9 cellular contexts compared by ENCODE assay signal in genomic region chr19:7637374-7638256, GRCh38. TPM values are rescaled to one million over a fixed set of nuclear protein-coding genes. Genes with fewer than 3 reads are reported as not detected.
DNase-seq lines count a peak whose midpoint lies in the region; ATAC-seq and TF ChIP-seq lines count a peak whose summit lies in the region.
"Had no signal": no experiment of that assay in that cellular context is flagged by ENCODE, and none has a peak within 500 bp of the region (broad histone marks: within the 10 kb centered on the region; RNA-seq: fewer than 3 reads in every experiment).

No MANE protein-coding gene starts in this region.

- H3K27ac Mint-ChIP-seq in activated CD4-positive, alpha-beta memory T cell treated with anti-CD3 and anti-CD28 coated beads, Interleukin-2, amount 10 ng/mL, durations not matched to agents 7 days and 5 days, result peak overlapping the region; percentile 84

- peak; percentile 11 for ATAC-seq in HG03139 (IDR thresholded peaks at IDR 0.05; ENCODE audit: unreplicated experiment)
- ATAC-seq in GM19455 (IDR thresholded peaks at IDR 0.05; ENCODE audit: unreplicated experiment), result no peak

- TF ChIP-seq CTCF in GM06990 (IDR thresholded peaks at IDR 0.05; ENCODE audit: insufficient read depth, low read length, poor library complexity, severe bottlenecking) (no peak), left ventricle myocardium inferior (IDR thresholded peaks at IDR 0.05; ENCODE audit: borderline replicate concordance) (no peak)

- no peaks in the 10 kb centered on the region for H3K9me3 ChIP-seq in left ventricle myocardium inferior (replicated peaks)

- peaks cover 37% of the 10 kb centered on the region for H3K4me1 Mint-ChIP-seq in activated CD4-positive, alpha-beta memory T cell treated with anti-CD3 and anti-CD28 coated beads, Interleukin-2, amount 10 ng/mL, durations not matched to agents 7 days and 5 days

- intact Hi-C loops in left ventricle myocardium inferior (cut with micrococcal nuclease), result no loop called here

- H3K4me1 ChIP-seq in left ventricle myocardium inferior, result peaks cover 27% of the 10 kb centered on the region

- H3K27me3 ChIP-seq in GM06990 (replicated peaks; ENCODE audit: control insufficient read depth, insufficient read depth, low read length), result no peaks in the 10 kb centered on the region
- peaks cover 36% of the 10 kb centered on the region for H3K27me3 ChIP-seq in left ventricle myocardium inferior (ENCODE audit: low read depth)

- peaks cover 11% of the 10 kb centered on the region for H3K36me3 ChIP-seq in GM06990 (ENCODE audit: control insufficient read depth, insufficient read depth, low read length)
- H3K36me3 ChIP-seq in left ventricle myocardium inferior, result peaks cover 3% of the 10 kb centered on the region

- peak overlapping the region; percentile 52 for H3K27ac ChIP-seq in left ventricle myocardium inferior (replicated peaks)

- H3K9me3 Mint-ChIP-seq in activated CD4-positive, alpha-beta memory T cell treated with anti-CD3 and anti-CD28 coated beads, Interleukin-2, amount 10 ng/mL, durations not matched to agents 7 days and 5 days, result peaks cover 6% of the 10 kb centered on the region

- POLR2A ChIA-PET in activated CD4-positive, alpha-beta memory T cell treated with anti-CD3 and anti-CD28 coated beads, Interleukin-2, amount 10 ng/mL, durations not matched to agents 7 days and 5 days (lab: Charles Lee), result interaction anchor here (0.6 to 2.7 kb wide), 11 partner anchors 9 to 538 kb away, joined by 3 to 35 read pairs (median 4); partner anchors contain the start of genes PET100, TRAPPC5 and XAB2

- CTCF ChIA-PET in activated CD4-positive, alpha-beta memory T cell treated with anti-CD3 and anti-CD28 coated beads, Interleukin-2, amount 10 ng/mL, durations not matched to agents 7 days and 5 days (lab: Charles Lee), result interaction anchor here (1.3 to 2.4 kb wide), 3 partner anchors 43 to 161 kb away, joined by 3 to 15 read pairs (median 12); partner anchors contain the start of gene TRAPPC5

- peak overlapping the region; percentile 79 for H3K4me3 Mint-ChIP-seq in activated CD4-positive, alpha-beta memory T cell treated with anti-CD3 and anti-CD28 coated beads, Interleukin-2, amount 10 ng/mL, durations not matched to agents 7 days and 5 days

- peaks cover 29% of the 10 kb centered on the region for H3K36me3 Mint-ChIP-seq in activated CD4-positive, alpha-beta memory T cell treated with anti-CD3 and anti-CD28 coated beads, Interleukin-2, amount 10 ng/mL, durations not matched to agents 7 days and 5 days (ENCODE audit: low read depth)

- DNase-seq in GM06990 (ENCODE audit: extremely low read depth, insufficient read length) (peak; percentile 55), left ventricle myocardium inferior (peak; percentile 51), skeletal muscle cell (ENCODE audit: low read depth) (no peak), NCI-H2081 (lab: John Stamatoyannopoulos, UW) (no peak), EL (no peak)
- peak; percentile 33 for DNase-seq in activated CD4-positive, alpha-beta memory T cell treated with anti-CD3 and anti-CD28 coated beads, Interleukin-2, amount 10 ng/mL, durations not matched to agents 7 days and 5 days

- H3K27me3 Mint-ChIP-seq in activated CD4-positive, alpha-beta memory T cell treated with anti-CD3 and anti-CD28 coated beads, Interleukin-2, amount 10 ng/mL, durations not matched to agents 7 days and 5 days, result no peaks in the 10 kb centered on the region

- peak overlapping the region; percentile 90 for H3K4me3 ChIP-seq in GM06990 (replicated peaks; ENCODE audit: low read depth, low read length)
- H3K4me3 ChIP-seq in left ventricle myocardium inferior, result peak overlapping the region; percentile 56
- H3K4me3 ChIP-seq in skeletal muscle cell (ENCODE audit: low read depth, low read length), result peak overlapping the region; percentile 25

RNA-seq across cellular contexts. Expression of gene STXBP2, which starts 0.7 kb away (rescaled TPM):
- 100 to 1,000 TPM; 169 to 171 TPM for total RNA-seq in activated CD4-positive, alpha-beta memory T cell treated with anti-CD3 and anti-CD28 coated beads, Interleukin-2, amount 10 ng/mL, durations not matched to agents 7 days and 5 days
- total RNA-seq in left ventricle myocardium inferior, result 4.5 TPM

RNA-seq across cellular contexts. Expression of gene PCP2, which starts 4.1 kb away (rescaled TPM):
- 1 to 10 TPM; 1.9 to 2.1 TPM for total RNA-seq in activated CD4-positive, alpha-beta memory T cell treated with anti-CD3 and anti-CD28 coated beads, Interleukin-2, amount 10 ng/mL, durations not matched to agents 7 days and 5 days
- 2.7 TPM for total RNA-seq in left ventricle myocardium inferior
- total RNA-seq: skeletal muscle tissue had no signal

RNA-seq across cellular contexts. Expression of gene PET100, which starts 8.0 kb away (rescaled TPM):
- 100 to 1,000 TPM; 123 to 136 TPM for total RNA-seq in activated CD4-positive, alpha-beta memory T cell treated with anti-CD3 and anti-CD28 coated beads, Interleukin-2, amount 10 ng/mL, durations not matched to agents 7 days and 5 days
- total RNA-seq in left ventricle myocardium inferior, result 197 TPM

RNA-seq across cellular contexts. Expression of gene XAB2, which starts 8.3 kb away (rescaled TPM):
- total RNA-seq in activated CD4-positive, alpha-beta memory T cell treated with anti-CD3 and anti-CD28 coated beads, Interleukin-2, amount 10 ng/mL, durations not matched to agents 7 days and 5 days, result 10 to 100 TPM; 48.5 TPM
- total RNA-seq in left ventricle myocardium inferior, result 24.4 TPM

RNA-seq across cellular contexts. Expression of gene RETN, which starts 31.2 kb away (rescaled TPM):
- total RNA-seq in activated CD4-positive, alpha-beta memory T cell treated with anti-CD3 and anti-CD28 coated beads, Interleukin-2, amount 10 ng/mL, durations not matched to agents 7 days and 5 days, result not detected
- total RNA-seq in left ventricle myocardium inferior, result 0.99 TPM

Comparison
In these comparisons a context has a peak if more than half of its experiments do, and no peak if none do; other contexts are left out.
1. DNase-seq: peak in GM06990 (single experiment), activated CD4-positive, alpha-beta memory T cell treated with anti-CD3 and anti-CD28 coated beads, Interleukin-2, amount 10 ng/mL, durations not matched to agents 7 days and 5 days (single experiment) and left ventricle myocardium inferior (single experiment); none in skeletal muscle cell (single experiment), NCI-H2081 (0 of 2) and EL (single experiment).
2. H3K4me3 ChIP-seq: peak in every context shown above with its lines; median percentile 90 in GM06990; 56 in left ventricle myocardium inferior; 25 in skeletal muscle cell.
3. RNA of gene STXBP2, which starts 0.7 kb away (total RNA-seq): 169 to 171 TPM in activated CD4-positive, alpha-beta memory T cell treated with anti-CD3 and anti-CD28 coated beads, Interleukin-2, amount 10 ng/mL, durations not matched to agents 7 days and 5 days; 4.5 TPM in left ventricle myocardium inferior (single experiment); every median in the first group is over 10 times any median in the second.